In genomic region chr2:46967022-46967591, GRCh38 we compare ENCODE assay signal across 1 cellular context.
TF ChIP-seq lines count a peak whose summit lies in the region.
"Not testable (repeated sequence)": the region's sequence is repeated elsewhere in the genome, so short reads cannot be mapped to it uniquely, and the experiment has no call there.

No MANE protein-coding gene starts in this region.

TF ChIP-seq in HepG2, 621 proteins besides CTCF, POLR2A, EP300 and RAD21 (continued from another document and continues in another):
- TF ChIP-seq NCOA2 (CRISPR knock-in tag; IDR thresholded peaks at IDR 0.05) (peak; percentile 92), KMT2A (CRISPR knock-in tag; IDR thresholded peaks at IDR 0.05) (peak; percentile 58), RARA (CRISPR knock-in tag; IDR thresholded peaks at IDR 0.05) (peak; percentile 91), CBFB (CRISPR knock-in tag; IDR thresholded peaks at IDR 0.05) (peak; percentile 73; the same call in 1 of the 2 replicates), TBX2 (CRISPR knock-in tag; IDR thresholded peaks at IDR 0.05; ENCODE audit: borderline replicate concordance) (peak; percentile 42; the same call in 1 of the 2 replicates), MAZ (IDR thresholded peaks at IDR 0.05; ENCODE audit: borderline replicate concordance, low read depth, low read length) (peak; percentile 49; the same call in 1 of the 2 replicates), HMGXB4 (CRISPR knock-in tag; IDR thresholded peaks at IDR 0.05; ENCODE audit: borderline replicate concordance in 1 of 2, low read depth in 1 of 2) (peak in 1 of 2 experiments; percentile 31; a peak in 2 of 4 replicates), SMYD3 (CRISPR knock-in tag; IDR thresholded peaks at IDR 0.05) (0 out of 2 replicates have a peak, but pooled peaks have one; percentile 51), SMAD3 (CRISPR knock-in tag; IDR thresholded peaks at IDR 0.05) (peak; percentile 90), SOX6 (CRISPR knock-in tag; IDR thresholded peaks at IDR 0.05) (peak; percentile 93), TCF7 (IDR thresholded peaks at IDR 0.05; ENCODE audit: low read depth) (peak; percentile 85), TBX3 (IDR thresholded peaks at IDR 0.05; ENCODE audit: borderline replicate concordance) (0 out of 2 replicates have a peak, but pooled peaks have one; percentile 53), NFYC (CRISPR knock-in tag; IDR thresholded peaks at IDR 0.05) (0 out of 2 replicates have a peak, but pooled peaks have one; percentile 34), KDM6A (CRISPR knock-in tag; IDR thresholded peaks at IDR 0.05; ENCODE audit: low read depth) (peak; percentile 45; the same call in 1 of the 2 replicates), TRIM24 (CRISPR knock-in tag; IDR thresholded peaks at IDR 0.05) (peak; percentile 86), HMG20B (CRISPR knock-in tag; conservative IDR thresholded peaks at IDR 0.05) (peak; percentile 74; the same call in 1 of the 2 replicates), NR2C2 (CRISPR knock-in tag; IDR thresholded peaks at IDR 0.05; ENCODE audit: borderline replicate concordance) (peak; percentile 39; the same call in 1 of the 2 replicates), ZNF7 (CRISPR knock-in tag; IDR thresholded peaks at IDR 0.05) (peak; percentile 31; the same call in 1 of the 2 replicates), GABPB1 (CRISPR knock-in tag; IDR thresholded peaks at IDR 0.05) (peak; percentile 36; the same call in 1 of the 2 replicates), POGZ (CRISPR knock-in tag; IDR thresholded peaks at IDR 0.05) (peak; percentile 84), ZNF788 (CRISPR knock-in tag; IDR thresholded peaks at IDR 0.05; ENCODE audit: borderline replicate concordance) (0 out of 2 replicates have a peak, but pooled peaks have one; percentile 28), SALL1 (CRISPR knock-in tag; IDR thresholded peaks at IDR 0.05) (peak; percentile 71), NR2F1 (CRISPR knock-in tag; IDR thresholded peaks at IDR 0.05) (peak in 1 of 2 experiments; percentile 53; a peak in 1 of 4 replicates), ETV6 (CRISPR knock-in tag; conservative IDR thresholded peaks at IDR 0.05) (0 out of 2 replicates have a peak, but pooled peaks have one; percentile 62), SOX13 (IDR thresholded peaks at IDR 0.05) (peak; percentile 78), SOX13 (CRISPR knock-in tag; conservative IDR thresholded peaks at IDR 0.05 in 1 of 2, IDR thresholded peaks at IDR 0.05 in 1 of 2) (peak in 1 of 2 experiments; percentile 92; a peak in 2 of 4 replicates), MIXL1 (CRISPR knock-in tag; IDR thresholded peaks at IDR 0.05) (peak; percentile 77), SAP130 (CRISPR knock-in tag; IDR thresholded peaks at IDR 0.05; ENCODE audit: low read depth) (peak; percentile 72), CREM (IDR thresholded peaks at IDR 0.05) (peak; percentile 68), NCOR1 (IDR thresholded peaks at IDR 0.05; ENCODE audit: borderline replicate concordance, low read length) (peak; percentile 98)
- TF ChIP-seq, protein P1, sequence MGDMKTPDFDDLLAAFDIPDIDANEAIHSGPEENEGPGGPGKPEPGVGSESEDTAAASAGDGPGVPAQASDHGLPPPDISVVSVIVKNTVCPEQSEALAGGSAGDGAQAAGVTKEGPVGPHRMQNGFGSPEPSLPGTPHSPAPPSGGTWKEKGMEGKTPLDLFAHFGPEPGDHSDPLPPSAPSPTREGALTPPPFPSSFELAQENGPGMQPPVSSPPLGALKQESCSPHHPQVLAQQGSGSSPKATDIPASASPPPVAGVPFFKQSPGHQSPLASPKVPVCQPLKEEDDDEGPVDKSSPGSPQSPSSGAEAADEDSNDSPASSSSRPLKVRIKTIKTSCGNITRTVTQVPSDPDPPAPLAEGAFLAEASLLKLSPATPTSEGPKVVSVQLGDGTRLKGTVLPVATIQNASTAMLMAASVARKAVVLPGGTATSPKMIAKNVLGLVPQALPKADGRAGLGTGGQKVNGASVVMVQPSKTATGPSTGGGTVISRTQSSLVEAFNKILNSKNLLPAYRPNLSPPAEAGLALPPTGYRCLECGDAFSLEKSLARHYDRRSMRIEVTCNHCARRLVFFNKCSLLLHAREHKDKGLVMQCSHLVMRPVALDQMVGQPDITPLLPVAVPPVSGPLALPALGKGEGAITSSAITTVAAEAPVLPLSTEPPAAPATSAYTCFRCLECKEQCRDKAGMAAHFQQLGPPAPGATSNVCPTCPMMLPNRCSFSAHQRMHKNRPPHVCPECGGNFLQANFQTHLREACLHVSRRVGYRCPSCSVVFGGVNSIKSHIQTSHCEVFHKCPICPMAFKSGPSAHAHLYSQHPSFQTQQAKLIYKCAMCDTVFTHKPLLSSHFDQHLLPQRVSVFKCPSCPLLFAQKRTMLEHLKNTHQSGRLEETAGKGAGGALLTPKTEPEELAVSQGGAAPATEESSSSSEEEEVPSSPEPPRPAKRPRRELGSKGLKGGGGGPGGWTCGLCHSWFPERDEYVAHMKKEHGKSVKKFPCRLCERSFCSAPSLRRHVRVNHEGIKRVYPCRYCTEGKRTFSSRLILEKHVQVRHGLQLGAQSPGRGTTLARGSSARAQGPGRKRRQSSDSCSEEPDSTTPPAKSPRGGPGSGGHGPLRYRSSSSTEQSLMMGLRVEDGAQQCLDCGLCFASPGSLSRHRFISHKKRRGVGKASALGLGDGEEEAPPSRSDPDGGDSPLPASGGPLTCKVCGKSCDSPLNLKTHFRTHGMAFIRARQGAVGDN (CRISPR knock-in tag; IDR thresholded peaks at IDR 0.05) = peak; percentile 26; the same call in 1 of the 2 replicates
- TF ChIP-seq MAZ (CRISPR knock-in tag; IDR thresholded peaks at IDR 0.05; ENCODE audit: low read depth); SOX6 (IDR thresholded peaks at IDR 0.05); CREM (CRISPR knock-in tag; IDR thresholded peaks at IDR 0.05): not testable (repeated sequence)
- TF ChIP-seq, protein P2, sequence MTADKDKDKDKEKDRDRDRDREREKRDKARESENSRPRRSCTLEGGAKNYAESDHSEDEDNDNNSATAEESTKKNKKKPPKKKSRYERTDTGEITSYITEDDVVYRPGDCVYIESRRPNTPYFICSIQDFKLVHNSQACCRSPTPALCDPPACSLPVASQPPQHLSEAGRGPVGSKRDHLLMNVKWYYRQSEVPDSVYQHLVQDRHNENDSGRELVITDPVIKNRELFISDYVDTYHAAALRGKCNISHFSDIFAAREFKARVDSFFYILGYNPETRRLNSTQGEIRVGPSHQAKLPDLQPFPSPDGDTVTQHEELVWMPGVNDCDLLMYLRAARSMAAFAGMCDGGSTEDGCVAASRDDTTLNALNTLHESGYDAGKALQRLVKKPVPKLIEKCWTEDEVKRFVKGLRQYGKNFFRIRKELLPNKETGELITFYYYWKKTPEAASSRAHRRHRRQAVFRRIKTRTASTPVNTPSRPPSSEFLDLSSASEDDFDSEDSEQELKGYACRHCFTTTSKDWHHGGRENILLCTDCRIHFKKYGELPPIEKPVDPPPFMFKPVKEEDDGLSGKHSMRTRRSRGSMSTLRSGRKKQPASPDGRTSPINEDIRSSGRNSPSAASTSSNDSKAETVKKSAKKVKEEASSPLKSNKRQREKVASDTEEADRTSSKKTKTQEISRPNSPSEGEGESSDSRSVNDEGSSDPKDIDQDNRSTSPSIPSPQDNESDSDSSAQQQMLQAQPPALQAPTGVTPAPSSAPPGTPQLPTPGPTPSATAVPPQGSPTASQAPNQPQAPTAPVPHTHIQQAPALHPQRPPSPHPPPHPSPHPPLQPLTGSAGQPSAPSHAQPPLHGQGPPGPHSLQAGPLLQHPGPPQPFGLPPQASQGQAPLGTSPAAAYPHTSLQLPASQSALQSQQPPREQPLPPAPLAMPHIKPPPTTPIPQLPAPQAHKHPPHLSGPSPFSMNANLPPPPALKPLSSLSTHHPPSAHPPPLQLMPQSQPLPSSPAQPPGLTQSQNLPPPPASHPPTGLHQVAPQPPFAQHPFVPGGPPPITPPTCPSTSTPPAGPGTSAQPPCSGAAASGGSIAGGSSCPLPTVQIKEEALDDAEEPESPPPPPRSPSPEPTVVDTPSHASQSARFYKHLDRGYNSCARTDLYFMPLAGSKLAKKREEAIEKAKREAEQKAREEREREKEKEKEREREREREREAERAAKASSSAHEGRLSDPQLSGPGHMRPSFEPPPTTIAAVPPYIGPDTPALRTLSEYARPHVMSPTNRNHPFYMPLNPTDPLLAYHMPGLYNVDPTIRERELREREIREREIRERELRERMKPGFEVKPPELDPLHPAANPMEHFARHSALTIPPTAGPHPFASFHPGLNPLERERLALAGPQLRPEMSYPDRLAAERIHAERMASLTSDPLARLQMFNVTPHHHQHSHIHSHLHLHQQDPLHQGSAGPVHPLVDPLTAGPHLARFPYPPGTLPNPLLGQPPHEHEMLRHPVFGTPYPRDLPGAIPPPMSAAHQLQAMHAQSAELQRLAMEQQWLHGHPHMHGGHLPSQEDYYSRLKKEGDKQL (CRISPR knock-in tag; IDR thresholded peaks at IDR 0.05; ENCODE audit: low read depth) = peak; percentile 74; the same call in 1 of the 2 replicates
- TF ChIP-seq, protein P3, sequence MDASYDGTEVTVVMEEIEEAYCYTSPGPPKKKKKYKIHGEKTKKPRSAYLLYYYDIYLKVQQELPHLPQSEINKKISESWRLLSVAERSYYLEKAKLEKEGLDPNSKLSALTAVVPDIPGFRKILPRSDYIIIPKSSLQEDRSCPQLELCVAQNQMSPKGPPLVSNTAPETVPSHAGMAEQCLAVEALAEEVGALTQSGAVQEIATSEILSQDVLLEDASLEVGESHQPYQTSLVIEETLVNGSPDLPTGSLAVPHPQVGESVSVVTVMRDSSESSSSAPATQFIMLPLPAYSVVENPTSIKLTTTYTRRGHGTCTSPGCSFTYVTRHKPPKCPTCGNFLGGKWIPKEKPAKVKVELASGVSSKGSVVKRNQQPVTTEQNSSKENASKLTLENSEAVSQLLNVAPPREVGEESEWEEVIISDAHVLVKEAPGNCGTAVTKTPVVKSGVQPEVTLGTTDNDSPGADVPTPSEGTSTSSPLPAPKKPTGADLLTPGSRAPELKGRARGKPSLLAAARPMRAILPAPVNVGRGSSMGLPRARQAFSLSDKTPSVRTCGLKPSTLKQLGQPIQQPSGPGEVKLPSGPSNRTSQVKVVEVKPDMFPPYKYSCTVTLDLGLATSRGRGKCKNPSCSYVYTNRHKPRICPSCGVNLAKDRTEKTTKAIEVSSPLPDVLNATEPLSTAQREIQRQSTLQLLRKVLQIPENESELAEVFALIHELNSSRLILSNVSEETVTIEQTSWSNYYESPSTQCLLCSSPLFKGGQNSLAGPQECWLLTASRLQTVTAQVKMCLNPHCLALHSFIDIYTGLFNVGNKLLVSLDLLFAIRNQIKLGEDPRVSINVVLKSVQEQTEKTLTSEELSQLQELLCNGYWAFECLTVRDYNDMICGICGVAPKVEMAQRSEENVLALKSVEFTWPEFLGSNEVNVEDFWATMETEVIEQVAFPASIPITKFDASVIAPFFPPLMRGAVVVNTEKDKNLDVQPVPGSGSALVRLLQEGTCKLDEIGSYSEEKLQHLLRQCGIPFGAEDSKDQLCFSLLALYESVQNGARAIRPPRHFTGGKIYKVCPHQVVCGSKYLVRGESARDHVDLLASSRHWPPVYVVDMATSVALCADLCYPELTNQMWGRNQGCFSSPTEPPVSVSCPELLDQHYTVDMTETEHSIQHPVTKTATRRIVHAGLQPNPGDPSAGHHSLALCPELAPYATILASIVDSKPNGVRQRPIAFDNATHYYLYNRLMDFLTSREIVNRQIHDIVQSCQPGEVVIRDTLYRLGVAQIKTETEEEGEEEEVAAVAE (CRISPR knock-in tag; IDR thresholded peaks at IDR 0.05; ENCODE audit: borderline replicate concordance) = peak; percentile 90; the same call in 1 of the 2 replicates
- TF ChIP-seq, protein P4, sequence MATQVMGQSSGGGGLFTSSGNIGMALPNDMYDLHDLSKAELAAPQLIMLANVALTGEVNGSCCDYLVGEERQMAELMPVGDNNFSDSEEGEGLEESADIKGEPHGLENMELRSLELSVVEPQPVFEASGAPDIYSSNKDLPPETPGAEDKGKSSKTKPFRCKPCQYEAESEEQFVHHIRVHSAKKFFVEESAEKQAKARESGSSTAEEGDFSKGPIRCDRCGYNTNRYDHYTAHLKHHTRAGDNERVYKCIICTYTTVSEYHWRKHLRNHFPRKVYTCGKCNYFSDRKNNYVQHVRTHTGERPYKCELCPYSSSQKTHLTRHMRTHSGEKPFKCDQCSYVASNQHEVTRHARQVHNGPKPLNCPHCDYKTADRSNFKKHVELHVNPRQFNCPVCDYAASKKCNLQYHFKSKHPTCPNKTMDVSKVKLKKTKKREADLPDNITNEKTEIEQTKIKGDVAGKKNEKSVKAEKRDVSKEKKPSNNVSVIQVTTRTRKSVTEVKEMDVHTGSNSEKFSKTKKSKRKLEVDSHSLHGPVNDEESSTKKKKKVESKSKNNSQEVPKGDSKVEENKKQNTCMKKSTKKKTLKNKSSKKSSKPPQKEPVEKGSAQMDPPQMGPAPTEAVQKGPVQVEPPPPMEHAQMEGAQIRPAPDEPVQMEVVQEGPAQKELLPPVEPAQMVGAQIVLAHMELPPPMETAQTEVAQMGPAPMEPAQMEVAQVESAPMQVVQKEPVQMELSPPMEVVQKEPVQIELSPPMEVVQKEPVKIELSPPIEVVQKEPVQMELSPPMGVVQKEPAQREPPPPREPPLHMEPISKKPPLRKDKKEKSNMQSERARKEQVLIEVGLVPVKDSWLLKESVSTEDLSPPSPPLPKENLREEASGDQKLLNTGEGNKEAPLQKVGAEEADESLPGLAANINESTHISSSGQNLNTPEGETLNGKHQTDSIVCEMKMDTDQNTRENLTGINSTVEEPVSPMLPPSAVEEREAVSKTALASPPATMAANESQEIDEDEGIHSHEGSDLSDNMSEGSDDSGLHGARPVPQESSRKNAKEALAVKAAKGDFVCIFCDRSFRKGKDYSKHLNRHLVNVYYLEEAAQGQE (IDR thresholded peaks at IDR 0.05; ENCODE audit: borderline replicate concordance in 1 of 2, low read depth in 1 of 2, low read length in 2 of 2) = peak in 1 of 2 experiments; percentile 68; a peak in 2 of 4 replicates
- TF ChIP-seq, protein P5, sequence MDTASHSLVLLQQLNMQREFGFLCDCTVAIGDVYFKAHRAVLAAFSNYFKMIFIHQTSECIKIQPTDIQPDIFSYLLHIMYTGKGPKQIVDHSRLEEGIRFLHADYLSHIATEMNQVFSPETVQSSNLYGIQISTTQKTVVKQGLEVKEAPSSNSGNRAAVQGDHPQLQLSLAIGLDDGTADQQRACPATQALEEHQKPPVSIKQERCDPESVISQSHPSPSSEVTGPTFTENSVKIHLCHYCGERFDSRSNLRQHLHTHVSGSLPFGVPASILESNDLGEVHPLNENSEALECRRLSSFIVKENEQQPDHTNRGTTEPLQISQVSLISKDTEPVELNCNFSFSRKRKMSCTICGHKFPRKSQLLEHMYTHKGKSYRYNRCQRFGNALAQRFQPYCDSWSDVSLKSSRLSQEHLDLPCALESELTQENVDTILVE (CRISPR knock-in tag; IDR thresholded peaks at IDR 0.05) = peak; percentile 88; the same call in 1 of the 2 replicates
